ENCODE assay signal across 8 cellular contexts in genomic region chr6:87701676-87702588, GRCh38. TPM values are rescaled to one million over a fixed set of nuclear protein-coding genes. Genes with fewer than 3 reads are reported as not detected.
DNase-seq lines count a peak whose midpoint lies in the region; ATAC-seq and TF ChIP-seq lines count a peak whose summit lies in the region.

AKIRIN2 (minus strand) TSS chr6:87702233; CDS start chr6:87701684, 549 bp downstream.

- TF ChIP-seq CTCF in BJ (IDR thresholded peaks at IDR 0.05; ENCODE audit: insufficient read depth, low read depth, low read length) (no peak), colonic mucosa (IDR thresholded peaks at IDR 0.05) (no peak)

- H3K9me3 Mint-ChIP-seq in activated CD4-positive, alpha-beta T cell treated with anti-CD3 and anti-CD28 coated beads, Interleukin-2, amount 10 ng/mL, durations not matched to agents 24 days and 14 days, result no peaks in the 10 kb centered on the region

- peak; percentile 77 for ATAC-seq in GM19324 (IDR thresholded peaks at IDR 0.05; ENCODE audit: low FRiP score, unreplicated experiment)
- peak; percentile 43 for ATAC-seq in HG03469 (IDR thresholded peaks at IDR 0.05; ENCODE audit: unreplicated experiment)

- peak within 1 kb of the TSS; percentile 81 for H3K4me3 ChIP-seq in BJ (ENCODE audit: low read depth, low read length)
- H3K4me3 ChIP-seq in colonic mucosa, result peak within 1 kb of the TSS; percentile 90

- H3K27me3 Mint-ChIP-seq in activated CD4-positive, alpha-beta T cell treated with anti-CD3 and anti-CD28 coated beads, Interleukin-2, amount 10 ng/mL, durations not matched to agents 24 days and 14 days, result no peaks in the 10 kb centered on the region

- H3K27me3 ChIP-seq in BJ (ENCODE audit: control insufficient read depth, insufficient read depth, low read length) (no peaks in the 10 kb centered on the region), colonic mucosa (no peaks in the 10 kb centered on the region)

- peak within 1 kb of the TSS; percentile 95 for H3K27ac ChIP-seq in colonic mucosa

- H3K36me3 ChIP-seq in BJ (ENCODE audit: control insufficient read depth, insufficient read depth, low read length), result no peaks in the 10 kb centered on the region
- no peaks in the 10 kb centered on the region for H3K36me3 ChIP-seq in colonic mucosa

- H3K9me3 ChIP-seq in colonic mucosa, result no peaks in the 10 kb centered on the region

- DNase-seq in BJ (ENCODE audit: low read depth), result peak; percentile 97
- peak; percentile 97 for DNase-seq in NCI-H526 treated with DMSO at 0.1 percent for 48 hours (lab: John Stamatoyannopoulos, UW)
- DNase-seq in activated CD4-positive, alpha-beta T cell treated with anti-CD3 and anti-CD28 coated beads, Interleukin-2, amount 10 ng/mL, durations not matched to agents 24 days and 14 days, result peak; percentile 99
- peak; percentile 97 for DNase-seq in colonic mucosa
- DNase-seq in kidney tubule cell (ENCODE audit: low spot score), result peak; percentile 99
- peak; percentile 85 to 93 (median 92) for DNase-seq in stimulated activated CD4-positive, alpha-beta T cell treated with anti-CD3 and anti-CD28 coated beads, Interleukin-1b, Interleukin-23, amount 100 ng/mL, for 24 hours (ENCODE audit: low read depth in 4 of 4, low spot score in 1 of 4)

- peaks cover 21% of the 10 kb centered on the region for H3K36me3 Mint-ChIP-seq in activated CD4-positive, alpha-beta T cell treated with anti-CD3 and anti-CD28 coated beads, Interleukin-2, amount 10 ng/mL, durations not matched to agents 24 days and 14 days (ENCODE audit: low read depth)

- intact Hi-C loops in activated CD4-positive, alpha-beta T cell treated with anti-CD3 and anti-CD28 coated beads, Interleukin-2, amount 10 ng/mL, durations not matched to agents 24 days and 14 days (cut with micrococcal nuclease), result loop anchor here (1.0 to 5.0 kb wide), 11 partner anchors 30 to 1650 kb away; partner anchors contain the start of genes CFAP206, ORC3, PNRC1 and RNGTT
- intact Hi-C loops in colonic mucosa (cut with DNase I), result no loop called here

- POLR2A ChIA-PET in BJ (lab: Charles Lee), result interaction anchor here (0.6 to 1.0 kb wide), 3 partner anchors 20 to 113 kb away, joined by 3 to 4 read pairs (median 3); no protein-coding TSS in a partner anchor

- CTCF ChIA-PET in BJ (lab: Yijun Ruan, JAX), result no interaction called here

- peak within 1 kb of the TSS; percentile 91 to 98 for H3K9ac ChIP-seq in colonic mucosa (ENCODE audit: low read depth in 2 of 2, low read length in 2 of 2)

- peaks cover 31% of the 10 kb centered on the region for H3K4me1 Mint-ChIP-seq in activated CD4-positive, alpha-beta T cell treated with anti-CD3 and anti-CD28 coated beads, Interleukin-2, amount 10 ng/mL, durations not matched to agents 24 days and 14 days

- H3K4me3 Mint-ChIP-seq in activated CD4-positive, alpha-beta T cell treated with anti-CD3 and anti-CD28 coated beads, Interleukin-2, amount 10 ng/mL, durations not matched to agents 24 days and 14 days, result peak within 1 kb of the TSS; percentile 97

- H3K27ac Mint-ChIP-seq in activated CD4-positive, alpha-beta T cell treated with anti-CD3 and anti-CD28 coated beads, Interleukin-2, amount 10 ng/mL, durations not matched to agents 24 days and 14 days, result peak within 1 kb of the TSS; percentile 97

- H3K4me1 ChIP-seq in colonic mucosa, result no peaks in the 10 kb centered on the region

RNA-seq across cellular contexts. Expression of gene AKIRIN2, which starts in this region (rescaled TPM):
- 8.1 and 15.1 TPM in 2 replicates for polyA plus RNA-seq in BJ (2011; rRNA removed)
- 12.1 and 23.2 TPM in 2 replicates for polyA minus RNA-seq in BJ (2011; rRNA and poly(A)+ RNA removed)
- total RNA-seq in activated CD4-positive, alpha-beta T cell treated with anti-CD3 and anti-CD28 coated beads, Interleukin-2, amount 10 ng/mL, durations not matched to agents 24 days and 14 days, result 39.6 and 43.8 TPM in 2 replicates
- 10 to 100 TPM; 30.2 to 48.3 TPM for total RNA-seq in colonic mucosa

Comparison
In these comparisons a context has a peak if more than half of its experiments do, and no peak if none do; other contexts are left out.
1. Peak in every context shown above with its lines: DNase-seq, ATAC-seq, H3K4me3 ChIP-seq and H3K27ac ChIP-seq.